Comparison of ENCODE assay signal across 1 cellular context in genomic region chr1:8910331-8910730, GRCh38.
TF ChIP-seq lines count a peak whose summit lies in the region.

No MANE protein-coding gene starts in this region.

TF ChIP-seq in K562, 482 proteins besides CTCF, POLR2A, EP300 and RAD21:
- TF ChIP-seq TRIM24 (IDR thresholded peaks at IDR 0.05) (peak; percentile 19 to 29; a peak in 1 of 4 replicates), SPI1 (IDR thresholded peaks at IDR 0.05; ENCODE audit: borderline replicate concordance, low read depth, low read length) (0 out of 2 replicates have a peak, but pooled peaks have one; percentile 6), EHMT2 (IDR thresholded peaks at IDR 0.05) (0 out of 2 replicates have a peak, but pooled peaks have one; percentile 10), NCOA4 (IDR thresholded peaks at IDR 0.05; ENCODE audit: partially characterized antibody) (no peak), GTF2B (IDR thresholded peaks at IDR 0.05; ENCODE audit: extremely low read depth, insufficient read length) (no peak)
